In genomic region chr9:27154923-27155322, GRCh38 we compare ENCODE assay signal across 12 cellular contexts. TPM values are rescaled to one million over a fixed set of nuclear protein-coding genes. Genes with fewer than 3 reads are reported as not detected.
DNase-seq lines count a peak whose midpoint lies in the region; ATAC-seq, FAIRE-seq and TF ChIP-seq lines count a peak whose summit lies in the region.
"Had no signal": no experiment of that assay in that cellular context is flagged by ENCODE, and none has a peak within 500 bp of the region (broad histone marks: within the 10 kb centered on the region; RNA-seq: fewer than 3 reads in every experiment).

No MANE protein-coding gene starts in this region.

- H3K27me3 ChIP-seq in lung (ENCODE audit: control insufficient read depth, insufficient read depth) = no peaks in the 10 kb centered on the region

- FAIRE-seq in GM12891 (lab: Jason Lieb, UNC) = no peak

- H3K27ac ChIP-seq in lung (ENCODE audit: low read depth in 1 of 2, low read length in 1 of 2) = no peak overlapping the region
- H3K27ac ChIP-seq: C4-2B had no signal

- H3K9me3 ChIP-seq in lung (ENCODE audit: control insufficient read depth in 2 of 2, insufficient read depth in 1 of 2, low read length in 1 of 2) = no peaks in the 10 kb centered on the region

- TF ChIP-seq POLR2A in GM12891 (IDR thresholded peaks at IDR 0.05; ENCODE audit: low read depth, low read length) = no peak

- DNase-seq in AG08396 (ENCODE audit: low spot score) (peak; percentile 82), LoVo (ENCODE audit: low spot score) (peak; percentile 6), dedifferentiated amniotic fluid mesenchymal stem cell (ENCODE audit: extremely low spot score) (peak; percentile 55), lung (ENCODE audit: low spot score) (peak; percentile 54), DMS79 treated with DMSO at 0.1 percent for 48 hours (lab: John Stamatoyannopoulos, UW) (no peak), NK-92 (lab: John Stamatoyannopoulos, UW; ENCODE audit: unreplicated experiment) (no peak), GM12891 (ENCODE audit: insufficient read length, low spot score) (no peak)
- DNase-seq: activated T-cell treated with anti-CD3 and anti-CD28 coated beads, Interleukin-2, amount 50 U/mL, for 48 hours; cortex of kidney; MV-4-11 had no signal

- 14 to 18% methylated on average over 5 of the region's 5 CpGs for WGBS in lung, 2 donors

- TF ChIP-seq CTCF in lung (IDR thresholded peaks at IDR 0.05; ENCODE audit: control extremely low read depth, extremely low read depth) = no peak

- no peak overlapping the region for H3K4me3 ChIP-seq in lung

- H3K36me3 ChIP-seq in lung (ENCODE audit: control insufficient read depth in 2 of 2, insufficient read depth in 2 of 2, low read length in 2 of 2) = peaks cover 0 to 2% of the 10 kb centered on the region in 2 donors

- peak; percentile 68 for ATAC-seq in lung (ENCODE audit: insufficient read depth, low FRiP score)
- no peak for ATAC-seq in GM19395 (IDR thresholded peaks at IDR 0.05; ENCODE audit: unreplicated experiment)

- peaks cover 2 to 5% of the 10 kb centered on the region in 2 donors for H3K4me1 ChIP-seq in lung (ENCODE audit: control insufficient read depth in 2 of 2, insufficient read depth in 2 of 2, low read length in 2 of 2)

TF ChIP-seq in GM12891, 5 proteins besides CTCF, POLR2A, EP300 and RAD21:
- TF ChIP-seq PAX5 (IDR thresholded peaks at IDR 0.05; ENCODE audit: insufficient read depth, low read length, severe bottlenecking) (no peak), POLR2AphosphoS5 (IDR thresholded peaks at IDR 0.05; ENCODE audit: low read depth, low read length) (no peak), TAF1 (IDR thresholded peaks at IDR 0.05; ENCODE audit: low read depth, low read length) (no peak), SPI1 (IDR thresholded peaks at IDR 0.05; ENCODE audit: low read depth, low read length) (no peak), POU2F2 (IDR thresholded peaks at IDR 0.05; ENCODE audit: low read depth, low read length) (no peak)

RNA-seq across cellular contexts. Expression of gene TEK, which starts 45.9 kb away (rescaled TPM):
- total RNA-seq in lung = 10 to 100 TPM; 29.3 to 76.1 TPM
- 10 to 100 TPM in 1 of 2 donors, 1 to 10 TPM in 1; 5.9 to 20.4 TPM for polyA plus RNA-seq in lung
- not detected for polyA plus RNA-seq in GM12891 (2012; ENCODE audit: low read depth, missing spikeins)

Comparison
In these comparisons a context has a peak if more than half of its experiments do, and no peak if none do; other contexts are left out.
1. DNase-seq: peak in AG08396 (single experiment), LoVo (single experiment), dedifferentiated amniotic fluid mesenchymal stem cell (single experiment) and lung (single experiment); none in DMS79 treated with DMSO at 0.1 percent for 48 hours (single experiment), NK-92 (single experiment) and GM12891 (single experiment).